Comparison of ENCODE assay signal across 8 cellular contexts in genomic region chr19:2168619-2169424, GRCh38. TPM values are rescaled to one million over a fixed set of nuclear protein-coding genes. Genes with fewer than 3 reads are reported as not detected.
DNase-seq lines count a peak whose midpoint lies in the region; FAIRE-seq lines count a peak whose summit lies in the region.

No MANE protein-coding gene starts in this region.

- DNase-seq in GM23248, result peak; percentile 99
- DNase-seq in MG63, result peak; percentile 99
- DNase-seq in activated CD4-positive, alpha-beta T cell treated with anti-CD3 and anti-CD28 coated beads for 48 hours, result peak; percentile 83
- DNase-seq in dermis microvascular lymphatic vessel endothelial cell (ENCODE audit: low read depth in 2 of 2), result peak; percentile 88 to 99
- peak; percentile 96 to 99 for DNase-seq in lung microvascular endothelial cell (ENCODE audit: low read depth in 2 of 2)
- DNase-seq in stimulated activated CD4-positive, alpha-beta T cell treated with anti-CD3 and anti-CD28 coated beads, TNF-alpha, amount 100 ng/mL, for 48 hours (ENCODE audit: low read depth in 3 of 3), result peak; percentile 39 to 67 (median 60)
- no peak for DNase-seq in NCI-H187 (lab: John Stamatoyannopoulos, UW)

- no peaks in the 10 kb centered on the region for H4K20me1 ChIP-seq in GM23248 (ENCODE audit: insufficient read depth)

- H3K9me3 ChIP-seq in GM23248 (ENCODE audit: low read depth), result no peaks in the 10 kb centered on the region
- no peaks in the 10 kb centered on the region for H3K9me3 ChIP-seq in MG63

- FAIRE-seq in G401.6 (lab: Jason Lieb, UNC), result peak; percentile 99

- no peak overlapping the region for H2AFZ ChIP-seq in GM23248

- H3K4me2 ChIP-seq in GM23248 (ENCODE audit: unreplicated experiment), result peak overlapping the region; percentile 61

- H3K79me2 ChIP-seq in GM23248 (ENCODE audit: insufficient read depth), result peaks cover 82% of the 10 kb centered on the region

- H3K27me3 ChIP-seq in GM23248 (replicated peaks; ENCODE audit: insufficient read depth) (no peaks in the 10 kb centered on the region), MG63 (no peaks in the 10 kb centered on the region)

- in situ Hi-C loops in GM23248 (cut with MboI), result no loop called here

- H3K4me1 ChIP-seq in GM23248 (ENCODE audit: insufficient read depth), result peaks cover 52% of the 10 kb centered on the region

- WGBS in GM23248 (ENCODE audit: low coverage in 1 of 2, low lambda C conversion rate in 2 of 2, missing lambda C conversion rate in 2 of 2), 2 experiments, result 0 to 1% methylated on average over 24 of the region's 24 CpGs

- peak overlapping the region; percentile 51 for H3K4me3 ChIP-seq in GM23248
- H3K4me3 ChIP-seq in MG63, result no peak overlapping the region

- H3K36me3 ChIP-seq in GM23248 (ENCODE audit: low read depth) (no peaks in the 10 kb centered on the region), MG63 (peaks cover 1% of the 10 kb centered on the region)

- H3F3A ChIP-seq in GM23248 (ENCODE audit: insufficient read depth), result peaks cover 41% of the 10 kb centered on the region

- H3K9ac ChIP-seq in GM23248, result peak overlapping the region; percentile 77

- peak overlapping the region; percentile 97 for H3K27ac ChIP-seq in GM23248

- no peaks in the 10 kb centered on the region for H3K9me2 ChIP-seq in GM23248 (ENCODE audit: insufficient read depth)

RNA-seq across cellular contexts. Expression of gene DOT1L, which starts 5.1 kb away (rescaled TPM):
- total RNA-seq in GM23248 (2014; rRNA removed; shearing (Covaris generic)), result 4.3 and 4.4 TPM in 2 replicates
- 4.0 and 5.3 TPM in 2 replicates for polyA plus RNA-seq in GM23248 (2016; fragmentation: Nextera tagmentation; extraction: Ambion mirVana)
- 3.5 and 5.4 TPM in 2 replicates for total RNA-seq in MG63 (2014; rRNA removed; shearing (Covaris generic); ENCODE audit: low replicate concordance)
- total RNA-seq in dermis microvascular lymphatic vessel endothelial cell, result 2.7 and 4.9 TPM in 2 replicates
- total RNA-seq in lung microvascular endothelial cell, result 2.4 and 3.6 TPM in 2 replicates

RNA-seq across cellular contexts. Expression of gene AP3D1, which starts 17.5 kb away (rescaled TPM):
- 95.4 and 97.6 TPM in 2 replicates for total RNA-seq in GM23248 (2014; rRNA removed; shearing (Covaris generic))
- polyA plus RNA-seq in GM23248 (2016; fragmentation: Nextera tagmentation; extraction: Ambion mirVana), result 65.2 and 79.0 TPM in 2 replicates
- total RNA-seq in MG63 (2014; rRNA removed; shearing (Covaris generic); ENCODE audit: low replicate concordance), result 65.6 and 91.8 TPM in 2 replicates
- total RNA-seq in dermis microvascular lymphatic vessel endothelial cell (57.6 and 85.2 TPM in 2 replicates), lung microvascular endothelial cell (57.5 and 63.3 TPM in 2 replicates)

Comparison
In these comparisons a context has a peak if more than half of its experiments do, and no peak if none do; other contexts are left out.
1. DNase-seq: peak in GM23248 (single experiment), MG63 (single experiment), activated CD4-positive, alpha-beta T cell treated with anti-CD3 and anti-CD28 coated beads for 48 hours (single experiment), dermis microvascular lymphatic vessel endothelial cell (2 of 2), lung microvascular endothelial cell (2 of 2) and stimulated activated CD4-positive, alpha-beta T cell treated with anti-CD3 and anti-CD28 coated beads, TNF-alpha, amount 100 ng/mL, for 48 hours (3 of 3); none in NCI-H187 (0 of 2).